27 cellular contexts compared by ENCODE assay signal in the genomic region with DNA sequence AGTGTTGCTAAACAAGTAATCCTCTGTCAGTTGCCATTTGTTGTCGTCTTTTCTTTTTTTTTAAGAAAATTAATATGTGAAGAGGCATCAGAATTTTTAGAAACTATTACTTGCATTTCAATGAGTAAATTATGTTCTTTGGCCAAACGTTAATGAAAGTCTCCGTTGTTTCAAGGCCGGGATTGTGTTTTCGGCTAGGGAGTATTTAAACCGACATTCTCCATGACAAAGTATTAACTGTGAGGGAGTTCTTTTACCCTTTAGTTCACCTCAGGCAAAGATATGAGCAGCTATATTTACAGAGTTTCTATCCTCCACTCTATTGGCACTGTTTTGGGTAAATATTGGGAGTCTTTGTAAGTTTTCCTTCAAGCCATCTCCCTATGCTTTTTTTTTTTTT.
"Had no signal": no experiment of that assay in that cellular context is flagged by ENCODE, and none has a peak within 500 bp of the region (broad histone marks: within the 10 kb centered on the region; RNA-seq: fewer than 3 reads in every experiment).

No MANE protein-coding gene starts in this region.

- H2AFZ ChIP-seq: parathyroid adenoma had no signal

- H3K79me2 ChIP-seq: parathyroid adenoma had no signal

- H3K27me3 ChIP-seq: colonic mucosa, foreskin keratinocyte, neutrophil, stomach, thyroid gland, vagina had no signal

- H3K4me1 ChIP-seq: colonic mucosa, foreskin keratinocyte, lower lobe of right lung, parathyroid adenoma, stomach, thyroid gland, vagina had no signal

- H3K9ac ChIP-seq: parathyroid adenoma had no signal

- DNase-seq: colonic mucosa; effector CD8-positive, alpha-beta T cell; endodermal cell; foreskin keratinocyte; glutamatergic neuron; hypothalamus; immature natural killer cell; islet precursor cell; kidney glomerular epithelial cell; left colon; left ventricle myocardium superior; lower lobe of right lung; natural killer cell; stimulated activated CD4-positive, alpha-beta T cell treated with anti-CD3 and anti-CD28 coated beads, Interleukin-2, amount 100 ng/mL, for 24 hours; stimulated activated CD4-positive, alpha-beta T cell treated with anti-CD3 and anti-CD28 coated beads, Interleukin-4, amount 100 ng/mL, for 24 hours; stimulated activated naive CD4-positive, alpha-beta T cell treated with Interleukin-2 at 50 U/mL for 16 hours; stomach; thyroid gland; trophoblast cell had no signal

- ATAC-seq: esophagus mucosa; foreskin keratinocyte; left colon; left ventricle myocardium superior; lower lobe of right lung; natural killer cell; sciatic nerve; stimulated activated effector memory CD8-positive, alpha-beta T cell treated with anti-CD3 and anti-CD28 coated beads, Interleukin-12 subunit alpha, Interleukin-12 subunit beta, amount 100 ng/mL, for 72 hours had no signal

- H3K36me3 ChIP-seq: colonic mucosa, lower lobe of right lung, neutrophil, stomach, thyroid gland, vagina had no signal

- H3K4me2 ChIP-seq: smooth muscle cell had no signal

- H3K4me3 ChIP-seq: colonic mucosa, lower lobe of right lung, smooth muscle cell, stomach, thyroid gland, vagina had no signal

- H3K27ac ChIP-seq: colonic mucosa, epithelial cell of prostate, foreskin keratinocyte, lower lobe of right lung, neutrophil, parathyroid adenoma, stomach, thyroid gland, vagina had no signal

- H3K9me3 ChIP-seq: colonic mucosa, neutrophil, thyroid gland, vagina had no signal
